ENCODE assay signal across 1 cellular context in genomic region chr6:88223298-88223697, GRCh38.
TF ChIP-seq lines count a peak whose summit lies in the region.

No MANE protein-coding gene starts in this region.

TF ChIP-seq in HepG2, 621 proteins besides CTCF, POLR2A, EP300 and RAD21:
- no peak for TF ChIP-seq ZHX1 (CRISPR knock-in tag; IDR thresholded peaks at IDR 0.05; ENCODE audit: low read depth)
- TF ChIP-seq ZNF34 (CRISPR knock-in tag; IDR thresholded peaks at IDR 0.05; ENCODE audit: borderline replicate concordance): no peak
- TF ChIP-seq MNT (IDR thresholded peaks at IDR 0.05): peak; percentile 93
- TF ChIP-seq HDAC6 (IDR thresholded peaks at IDR 0.05; ENCODE audit: low read depth, low read length): no peak
- TF ChIP-seq IRX3 (CRISPR knock-in tag; IDR thresholded peaks at IDR 0.05; ENCODE audit: borderline replicate concordance, low read depth): no peak
